Comparison of ENCODE assay signal across 8 cellular contexts in genomic region chr5:87267574-87268125, GRCh38. TPM values are rescaled to one million over a fixed set of nuclear protein-coding genes. Genes with fewer than 3 reads are reported as not detected.
DNase-seq lines count a peak whose midpoint lies in the region; ATAC-seq and TF ChIP-seq lines count a peak whose summit lies in the region.

RASA1 (plus strand) TSS chr5:87267883; CDS start chr5:87268452, 569 bp downstream.

- ATAC-seq in GM19035 (IDR thresholded peaks at IDR 0.05; ENCODE audit: unreplicated experiment) (peak; percentile 47), HG03342 (IDR thresholded peaks at IDR 0.05; ENCODE audit: unreplicated experiment) (peak; percentile 45)

- H3K36me3 ChIP-seq in spleen = peaks cover 0 to 15% (median 0%) of the 10 kb centered on the region in 6 donors

- H3K9me3 ChIP-seq in spleen = no peaks in the 10 kb centered on the region

- peaks cover 23 to 52% (median 45%) of the 10 kb centered on the region in 6 donors for H3K4me1 ChIP-seq in spleen

- TF ChIP-seq CTCF in AG10803 (conservative IDR thresholded peaks at IDR 0.05; ENCODE audit: low read length) (no peak), spleen (IDR thresholded peaks at IDR 0.05 in 8 of 11, conservative IDR thresholded peaks at IDR 0.05 in 3 of 11) (peak in 3 of 11 experiments; percentile 12 to 17 (median 14))

- peak; percentile 29 to 49 (median 36) for TF ChIP-seq POLR2A in spleen (IDR thresholded peaks at IDR 0.05)

- H3K4me3 ChIP-seq in AG10803 (ENCODE audit: low read length) (peak within 1 kb of the TSS; percentile 95), spleen (peak within 1 kb of the TSS; percentile 86 to 99 (median 96))

- WGBS in spleen, 5 donors = 0 to 1% (median 0%) methylated on average over 40 to 46 of the region's 46 CpGs

- H3K27ac ChIP-seq in caudate nucleus (ENCODE audit: low read depth, low read length) (peak within 1 kb of the TSS; percentile 95), spleen (peak within 1 kb of the TSS; percentile 86 to 97 (median 92))

- no peaks in the 10 kb centered on the region for H3K27me3 ChIP-seq in spleen (replicated peaks in 1 of 7)

- DNase-seq in AG10803 (ENCODE audit: low read depth) = peak; percentile 89
- peak; percentile 69 for DNase-seq in NCI-H345 treated with DMSO at 0.1 percent for 48 hours (lab: John Stamatoyannopoulos, UW; ENCODE audit: unreplicated experiment)
- DNase-seq in activated CD4-positive, CD25-positive, alpha-beta regulatory T cell (lab: John Stamatoyannopoulos, UW) = peak; percentile 56 to 65 (median 60)
- peak in 60 of 61 donors; percentile 56 to 97 (median 90) for DNase-seq in caudate nucleus (lab: John Stamatoyannopoulos, UW)
- DNase-seq in inferior parietal cortex (ENCODE audit: extremely low spot score) = peak; percentile 84
- DNase-seq in spleen = peak; percentile 97

- intact Hi-C loops in spleen (cut with DNase I; ENCODE audit: low total_unique reads) = no loop called here

RNA-seq across cellular contexts. Expression of gene RASA1, which starts in this region (rescaled TPM):
- 10 to 100 TPM; 24.1 to 54.0 (median 46.2) TPM for total RNA-seq in spleen
- polyA plus RNA-seq in spleen = 10 to 100 TPM; 13.4 to 13.7 (median 13.7) TPM

Comparison
In these comparisons a context has a peak if more than half of its experiments do, and no peak if none do; other contexts are left out.
1. Peak in every context shown above with its lines: DNase-seq, ATAC-seq, H3K4me3 ChIP-seq and H3K27ac ChIP-seq.